Comparison of ENCODE assay signal across 32 cellular contexts in genomic region chr19:12754465-12755196, GRCh38. TPM values are rescaled to one million over a fixed set of nuclear protein-coding genes. Genes with fewer than 3 reads are reported as not detected.
"Had no signal": no experiment of that assay in that cellular context is flagged by ENCODE, and none has a peak within 500 bp of the region (broad histone marks: within the 10 kb centered on the region; RNA-seq: fewer than 3 reads in every experiment).

No MANE protein-coding gene starts in this region.

- H3K4me3 Mint-ChIP-seq: naive thymus-derived CD8-positive, alpha-beta T cell; nephron; neural crest cell; stimulated activated effector memory CD8-positive, alpha-beta T cell treated with anti-CD3 and anti-CD28 coated beads, Interleukin-12 subunit alpha, Interleukin-12 subunit beta, amount 100 ng/mL, for 72 hours; stimulated activated naive CD8-positive, alpha-beta T cell treated with anti-CD3 and anti-CD28 coated beads, Interleukin-15, amount 100 ng/mL, for 72 hours; type B pancreatic cell had no signal

- H3K27me3 ChIP-seq: pancreas, uterus had no signal

- H3K4me3 ChIP-seq: left lung, lower lobe of right lung, pancreas, prostate gland, skin epidermis, tibial nerve, uterus had no signal

- H3K27ac ChIP-seq: left lung, lower lobe of right lung, neutrophil, pancreas, prostate gland, tibial nerve, uterus had no signal

- H3K9me3 ChIP-seq: left lung, lower lobe of right lung, neutrophil, pancreas, prostate gland, tibial nerve, uterus had no signal

- H3K36me3 ChIP-seq: left lung, lower lobe of right lung, neutrophil, pancreas, prostate gland, tibial nerve, uterus had no signal

- ATAC-seq: left cardiac atrium; left lung; lower lobe of right lung; naive thymus-derived CD8-positive, alpha-beta T cell; pancreas; right cardiac atrium; sciatic nerve; stimulated activated effector memory CD8-positive, alpha-beta T cell treated with anti-CD3 and anti-CD28 coated beads, Interleukin-12 subunit alpha, Interleukin-12 subunit beta, amount 100 ng/mL, for 72 hours; stimulated activated naive CD8-positive, alpha-beta T cell treated with anti-CD3 and anti-CD28 coated beads, Interleukin-15, amount 100 ng/mL, for 72 hours had no signal

- H3K36me3 Mint-ChIP-seq: naive thymus-derived CD8-positive, alpha-beta T cell; stimulated activated effector memory CD8-positive, alpha-beta T cell treated with anti-CD3 and anti-CD28 coated beads, Interleukin-12 subunit alpha, Interleukin-12 subunit beta, amount 100 ng/mL, for 72 hours; type B pancreatic cell had no signal

- DNase-seq: hippocampal formation; kidney glomerular epithelial cell; left cardiac atrium; left lung; lower lobe of right lung; mammary epithelial cell; mesenchymal stem cell; naive thymus-derived CD8-positive, alpha-beta T cell; occipital lobe; pancreas; posterior cingulate gyrus; retina; right cardiac atrium; stimulated activated CD4-positive, alpha-beta T cell treated with anti-CD3 and anti-CD28 coated beads, Interleukin-12 subunit alpha, Interleukin-12 subunit beta, amount 100 ng/mL, for 4 hours; stimulated activated CD4-positive, alpha-beta T cell treated with anti-CD3 and anti-CD28 coated beads, Interleukin-4, amount 100 ng/mL, for 24 hours; stimulated activated naive CD4-positive, alpha-beta T cell treated with Interleukin-2 at 50 U/mL for 16 hours; stimulated activated naive CD8-positive, alpha-beta T cell treated with anti-CD3 and anti-CD28 coated beads, Interleukin-15, amount 100 ng/mL, for 72 hours; substantia nigra; uterus had no signal

- H3K27ac Mint-ChIP-seq: naive thymus-derived CD8-positive, alpha-beta T cell; nephron; stimulated activated effector memory CD8-positive, alpha-beta T cell treated with anti-CD3 and anti-CD28 coated beads, Interleukin-12 subunit alpha, Interleukin-12 subunit beta, amount 100 ng/mL, for 72 hours; type B pancreatic cell had no signal

- H3K9me3 Mint-ChIP-seq: naive thymus-derived CD8-positive, alpha-beta T cell; nephron; neural crest cell; stimulated activated effector memory CD8-positive, alpha-beta T cell treated with anti-CD3 and anti-CD28 coated beads, Interleukin-12 subunit alpha, Interleukin-12 subunit beta, amount 100 ng/mL, for 72 hours; stimulated activated naive CD8-positive, alpha-beta T cell treated with anti-CD3 and anti-CD28 coated beads, Interleukin-15, amount 100 ng/mL, for 72 hours; type B pancreatic cell had no signal

- H3K4me1 ChIP-seq: pancreas had no signal

- H3K4me1 Mint-ChIP-seq: nephron had no signal

RNA-seq across cellular contexts. Expression of gene BEST2, which starts 3.0 kb away (rescaled TPM):
- total RNA-seq: left cardiac atrium; left lung; liver; lower lobe of right lung; mucosa of gallbladder; naive thymus-derived CD8-positive, alpha-beta T cell; neural crest cell; pancreas; right cardiac atrium; sciatic nerve; ureter had no signal
- polyA plus RNA-seq: keratinocyte; liver; naive thymus-derived CD8-positive, alpha-beta T cell; pancreas; right cardiac atrium had no signal
